8 cellular contexts compared by ENCODE assay signal in genomic region chr19:5977222-5977784, GRCh38. TPM values are rescaled to one million over a fixed set of nuclear protein-coding genes. Genes with fewer than 3 reads are reported as not detected.
DNase-seq lines count a peak whose midpoint lies in the region; ATAC-seq, FAIRE-seq and TF ChIP-seq lines count a peak whose summit lies in the region.

No MANE protein-coding gene starts in this region.

- peaks cover 0 to 7% of the 10 kb centered on the region in 2 donors for H3K36me3 ChIP-seq in adrenal gland (replicated peaks in 1 of 2)
- H3K36me3 ChIP-seq in HepG2 (replicated peaks in 1 of 2; ENCODE audit: control insufficient read depth in 1 of 2, insufficient read depth in 2 of 2, low read length in 2 of 2): peaks cover 5 to 23% of the 10 kb centered on the region in 2 experiments
- no peaks in the 10 kb centered on the region for H3K36me3 ChIP-seq in transverse colon

- H3K4me1 ChIP-seq in adrenal gland (replicated peaks in 1 of 2) (peaks cover 10 to 43% of the 10 kb centered on the region in 2 donors), HepG2 (ENCODE audit: insufficient read depth, low read length) (peaks cover 84% of the 10 kb centered on the region), transverse colon (peaks cover 36 to 63% (median 57%) of the 10 kb centered on the region in 4 donors)

- intact Hi-C loops in CD14-positive monocyte (cut with micrococcal nuclease) (loop anchor here (5.0 to 10.0 kb wide), 2 partner anchors 70 to 73 kb away; partner anchors contain the start of genes NDUFA11 (in 1 of the 2) and VMAC (in 1 of the 2)), adrenal gland (cut with DNase I) (no loop called here), HepG2 (cut with micrococcal nuclease; ENCODE audit: unreplicated experiment) (no loop called here), transverse colon (cut with DNase I; ENCODE audit: low total_unique reads) (no loop called here)

- H3K9ac ChIP-seq in HepG2 (ENCODE audit: insufficient read depth, low read depth, low read length): peak overlapping the region; percentile 95

- H3K27ac ChIP-seq in adrenal gland (peak overlapping the region; percentile 42 to 91 (median 79)), HepG2 (ENCODE audit: extremely low read length, insufficient read depth, low read length) (peak overlapping the region; percentile 82), transverse colon (peak overlapping the region; percentile 91 to 95 (median 92))

- H3K9me3 ChIP-seq in adrenal gland (replicated peaks in 1 of 3) (no peaks in the 10 kb centered on the region), HepG2 (ENCODE audit: low read length) (no peaks in the 10 kb centered on the region), transverse colon (no peaks in the 10 kb centered on the region)

- no peak for DNase-seq in CD14-positive monocyte (ENCODE audit: low spot score)
- DNase-seq in adrenal gland: peak in 1 of 7 donors; percentile 52
- no peak for DNase-seq in HepG2 (ENCODE audit: low spot score)
- no peak for DNase-seq in transverse colon
- DNase-seq in H4 (ENCODE audit: low spot score): no peak
- DNase-seq in NCI-H2029 treated with DMSO at 0.1 percent for 48 hours (lab: John Stamatoyannopoulos, UW): no peak
- no peak for DNase-seq in NCI-H1694 (lab: John Stamatoyannopoulos, UW)

- H3K4me3 ChIP-seq in adrenal gland (peak overlapping the region; percentile 49 to 97 (median 74)), HepG2 (replicated peaks in 1 of 3; ENCODE audit: insufficient read depth in 1 of 3, low read depth in 2 of 3, low read length in 3 of 3) (peak overlapping the region; percentile 87 to 98 (median 92)), transverse colon (peak overlapping the region; percentile 91 to 99 (median 96))

- no peaks in the 10 kb centered on the region for H3K9me3 Mint-ChIP-seq in CD14-positive monocyte

- peaks cover 11 to 32% of the 10 kb centered on the region in 2 donors for H3K36me3 Mint-ChIP-seq in CD14-positive monocyte

- peaks cover 41% of the 10 kb centered on the region for H3K4me1 Mint-ChIP-seq in CD14-positive monocyte

- peaks cover 18% of the 10 kb centered on the region; the same call in 1 of the 2 replicates for H4K20me1 ChIP-seq in HepG2 (ENCODE audit: insufficient read depth, low read length)

- H3K4me3 Mint-ChIP-seq in CD14-positive monocyte: peak overlapping the region; percentile 85 to 91

- CTCF ChIA-PET in HepG2 (lab: Yijun Ruan, JAX; ENCODE audit: low intra/inter-chr PET ratio, low total read pairs): no interaction called here

- FAIRE-seq in HepG2 (lab: Jason Lieb, UNC): no peak

- TF ChIP-seq CTCF in CD14-positive monocyte (IDR thresholded peaks at IDR 0.05) (no peak), adrenal gland (IDR thresholded peaks at IDR 0.05) (no peak), HepG2 (CRISPR knock-in tag; IDR thresholded peaks at IDR 0.05) (no peak), transverse colon (IDR thresholded peaks at IDR 0.05) (no peak)

- ATAC-seq in HG02852 (IDR thresholded peaks at IDR 0.05; ENCODE audit: unreplicated experiment) (peak; percentile 4), HepG2 (no peak; the same call in 1 of the 3 replicates)

- H3K27me3 Mint-ChIP-seq in CD14-positive monocyte (ENCODE audit: low read depth in 3 of 3): no peaks in the 10 kb centered on the region

- TF ChIP-seq POLR2A in adrenal gland (IDR thresholded peaks at IDR 0.05) (no peak), HepG2 (IDR thresholded peaks at IDR 0.05; ENCODE audit: insufficient read depth in 1 of 2, low read depth in 2 of 2, low read length in 2 of 2) (no peak), transverse colon (IDR thresholded peaks at IDR 0.05) (no peak)

- BruUV-seq in HepG2 (replicated peaks; lab: Mats Ljungman, UMichigan): no TSS peak

- in situ Hi-C loops in HepG2 (cut with HindIII; ENCODE audit: extremely low pct_ligation_motif_present, low pct_unique_long_range_greater_than_20kb) (loop anchor here (5.0 kb wide), 1 partner anchor 175 kb away; no protein-coding TSS in a partner anchor), transverse colon (cut with MboI; ENCODE audit: low pct_ligation_motif_present in 1 of 4, low pct_unique_long_range_greater_than_20kb in 1 of 4, low sequenced_read_pairs in 3 of 4) (no loop called here)

- H3K79me2 ChIP-seq in HepG2 (ENCODE audit: insufficient read depth, low read length): peaks cover 69% of the 10 kb centered on the region

- TF ChIP-seq RAD21 in HepG2 (CRISPR knock-in tag; IDR thresholded peaks at IDR 0.05): no peak

- no peak overlapping the region for H2AFZ ChIP-seq in HepG2 (ENCODE audit: low read length)

- POLR2A ChIA-PET in HepG2 (lab: Yijun Ruan, JAX): interaction anchor here (1.0 to 4.1 kb wide), 4 partner anchors 9 to 45 kb away, joined by 3 to 30 read pairs (median 9); no protein-coding TSS in a partner anchor

- H3K27ac Mint-ChIP-seq in CD14-positive monocyte: peak overlapping the region; percentile 81 to 95 (median 93)

- H3K27me3 ChIP-seq in adrenal gland: no peaks in the 10 kb centered on the region
- no peaks in the 10 kb centered on the region; a peak in 1 of 5 replicates for H3K27me3 ChIP-seq in HepG2 (ENCODE audit: control insufficient read depth in 1 of 2, insufficient read depth in 2 of 2, low read length in 2 of 2)
- no peaks in the 10 kb centered on the region for H3K27me3 ChIP-seq in transverse colon

- H3K4me2 ChIP-seq in HepG2 (ENCODE audit: low read depth, low read length): peak overlapping the region; percentile 99

- TF ChIP-seq EP300 in HepG2 (IDR thresholded peaks at IDR 0.05; ENCODE audit: low read depth in 2 of 2, low read length in 2 of 2): no peak
- TF ChIP-seq EP300 in HepG2 (CRISPR knock-in tag; IDR thresholded peaks at IDR 0.05; ENCODE audit: borderline replicate concordance): no peak
- no peak for TF ChIP-seq EP300 in transverse colon (IDR thresholded peaks at IDR 0.05; ENCODE audit: low read depth)

- 0 to 1% (median 0%) methylated on average over 10 to 43 of the region's 43 CpGs for whole genome bisulfite sequencing in adrenal gland, 4 donors
- 0% methylated on average over 15 of the region's 43 CpGs for WGBS in HepG2 (ENCODE audit: low lambda C conversion rate)
- 1% methylated on average over 42 of the region's 43 CpGs; no CpG with 5 or more reads in 1 of the 2 donors for WGBS in transverse colon (ENCODE audit: low coverage in 1 of 2), 2 donors

TF ChIP-seq in HepG2, 621 proteins besides CTCF, POLR2A, EP300 and RAD21:
- TF ChIP-seq U2AF1 (optimal IDR thresholded peaks at IDR 0.05; ENCODE audit: low read depth, low read length) (peak; percentile 49), MED8 (CRISPR knock-in tag; IDR thresholded peaks at IDR 0.05; ENCODE audit: insufficient replicate concordance) (peak; percentile 25), JUN (CRISPR knock-in tag; IDR thresholded peaks at IDR 0.05) (no peak), ZNF20 (CRISPR knock-in tag; IDR thresholded peaks at IDR 0.05) (peak; percentile 64; the same call in 1 of the 2 replicates), TCF7 (IDR thresholded peaks at IDR 0.05; ENCODE audit: low read depth) (no peak), SYNCRIP (IDR thresholded peaks at IDR 0.05; ENCODE audit: insufficient read depth, low read depth, low read length) (no peak), TMF1 (CRISPR knock-in tag; IDR thresholded peaks at IDR 0.05; ENCODE audit: low read depth) (no peak), ZBTB38 (CRISPR knock-in tag; IDR thresholded peaks at IDR 0.05) (no peak), SRSF1 (optimal IDR thresholded peaks at IDR 0.05; ENCODE audit: low read depth, low read length) (peak; percentile 20), ZNF589 (CRISPR knock-in tag; conservative IDR thresholded peaks at IDR 0.05) (peak; percentile 32; the same call in 1 of the 2 replicates), ZNF530 (CRISPR knock-in tag; IDR thresholded peaks at IDR 0.05; ENCODE audit: low read depth) (0 out of 2 replicates have a peak, but pooled peaks have one; percentile 18)

RNA-seq across cellular contexts. Expression of gene RANBP3, which starts 0.6 kb away (rescaled TPM):
- polyA plus RNA-seq in CD14-positive monocyte (1 to 10 TPM; 4.5 to 8.1 TPM), adrenal gland (100 to 1,000 TPM in 1 of 3 donors, 10 to 100 TPM in 2; 60.9 to 118 (median 62.3) TPM), HepG2 (2011; rRNA removed) (149 and 151 TPM in 2 replicates)
- total RNA-seq in adrenal gland (100 to 1,000 TPM in 2 of 8 donors, 10 to 100 TPM in 6; 70.0 to 179 (median 90.0) TPM), HepG2 (2016; rRNA removed; fragmentation: Illumina TruSeq; extraction: Trizol) (37.2 and 39.5 TPM in 2 replicates), transverse colon (100 to 1,000 TPM in 1 of 4 donors, 10 to 100 TPM in 3; 58.9 to 175 (median 65.0) TPM)
- 15.1 and 18.2 TPM in 2 replicates for total RNA-seq in HepG2 (2016; cell fraction: cytosol; rRNA removed; fragmentation: Illumina TruSeq; extraction: Trizol; ENCODE audit: low read depth)
- 27.1 and 40.8 TPM in 2 replicates for total RNA-seq in HepG2 (2016; cell fraction: insoluble cytoplasmic fraction; rRNA removed; fragmentation: Illumina TruSeq; extraction: Trizol)
- total RNA-seq in HepG2 (2016; cell fraction: membrane; rRNA removed; fragmentation: Illumina TruSeq; extraction: Trizol): 19.4 and 20.4 TPM in 2 replicates
- 47.7 and 56.8 TPM in 2 replicates for total RNA-seq in HepG2 (2016; cell fraction: nucleus; rRNA removed; fragmentation: Illumina TruSeq; extraction: Trizol)
- polyA plus RNA-seq in HepG2 (2011; cell fraction: cytosol; rRNA removed): 91.7 and 149 TPM in 2 replicates
- polyA plus RNA-seq in HepG2 (2011; cell fraction: nucleus; rRNA removed): 233 and 293 TPM in 2 replicates
- 62.1 and 64.6 TPM in 2 replicates for polyA plus RNA-seq in HepG2 (2012)
- 10.3 and 11.7 TPM in 2 replicates for polyA plus RNA-seq in HepG2 (2016; cell fraction: cytosol; fragmentation: Illumina TruSeq; extraction: Trizol; ENCODE audit: low read depth)
- polyA plus RNA-seq in HepG2 (2016; cell fraction: insoluble cytoplasmic fraction; fragmentation: Illumina TruSeq; extraction: Trizol; ENCODE audit: low read depth): 53.5 and 62.0 TPM in 2 replicates
- 18.2 and 24.3 TPM in 2 replicates for polyA plus RNA-seq in HepG2 (2016; cell fraction: membrane; fragmentation: Illumina TruSeq; extraction: Trizol; ENCODE audit: low read depth)
- 127 and 170 TPM in 2 replicates for polyA plus RNA-seq in HepG2 (2016; cell fraction: nucleus; fragmentation: Illumina TruSeq; extraction: Trizol; ENCODE audit: insufficient read depth, low read depth)
- 43.2 and 193 TPM in 2 replicates for polyA minus RNA-seq in HepG2 (2011; rRNA and poly(A)+ RNA removed; ENCODE audit: low replicate concordance)
- polyA minus RNA-seq in HepG2 (2011; cell fraction: cytosol; rRNA and poly(A)+ RNA removed): 76.9 and 86.6 TPM in 2 replicates
- polyA minus RNA-seq in HepG2 (2011; cell fraction: nucleus; rRNA and poly(A)+ RNA removed): 74.3 and 80.3 TPM in 2 replicates
- 54.2 and 70.6 TPM in 2 replicates for total RNA-seq in H4 (2014; rRNA removed; shearing (Covaris generic))

Comparison
In these comparisons a context has a peak if more than half of its experiments do, and no peak if none do; other contexts are left out.
1. intact Hi-C loops: an anchor here in CD14-positive monocyte (5.0 to 10.0 kb wide); none called in adrenal gland, HepG2 and transverse colon.